In the genomic region with DNA sequence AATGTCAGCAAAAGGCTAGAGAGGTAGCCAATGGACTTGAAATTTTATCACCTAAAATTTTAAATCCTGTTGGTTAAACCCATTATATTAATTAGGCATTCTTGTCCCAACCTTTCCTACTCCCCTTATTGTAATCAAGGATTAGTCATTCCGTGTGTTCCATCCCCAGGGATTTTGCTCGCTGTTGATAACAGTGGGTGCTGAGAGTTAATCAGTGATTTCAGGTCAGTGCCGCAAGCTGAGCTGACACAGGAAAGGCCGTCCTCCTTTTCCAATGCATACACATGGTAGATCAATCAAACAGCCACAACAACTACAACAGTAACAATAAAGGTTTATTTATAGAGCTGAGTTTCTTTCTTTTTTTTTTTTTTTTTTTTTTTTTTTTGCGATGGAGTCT, we compare ENCODE assay signal across 20 cellular contexts.
"Had no signal": no experiment of that assay in that cellular context is flagged by ENCODE, and none has a peak within 500 bp of the region (broad histone marks: within the 10 kb centered on the region; RNA-seq: fewer than 3 reads in every experiment).

No MANE protein-coding gene starts in this region.

- H3K27me3 ChIP-seq: ovary, right atrium auricular region, right lobe of liver, tibial nerve, upper lobe of left lung, vagina had no signal

- H3K27ac ChIP-seq: left ventricle myocardium inferior, ovary, right atrium auricular region, right lobe of liver, tibial nerve, upper lobe of left lung, vagina had no signal

- H3K4me1 ChIP-seq: left ventricle myocardium inferior, right atrium auricular region, right lobe of liver, tibial nerve, upper lobe of left lung, vagina had no signal

- H3K4me2 ChIP-seq: smooth muscle cell had no signal

- DNase-seq: islet precursor cell; left ventricle myocardium inferior; midbrain; mucosa of descending colon; naive thymus-derived CD4-positive, alpha-beta T cell; ovary; right lobe of liver; stimulated activated CD4-positive, alpha-beta T cell treated with anti-CD3 and anti-CD28 coated beads, Interleukin-1b, Interleukin-23, amount 100 ng/mL, for 48 hours; stimulated activated CD4-positive, alpha-beta T cell treated with anti-CD3 and anti-CD28 coated beads, Interleukin-2, amount 100 ng/mL, for 48 hours; stimulated activated CD4-positive, alpha-beta T cell treated with anti-CD3 and anti-CD28 coated beads, Interleukin-4, amount 100 ng/mL, for 4 hours; stimulated activated CD8-positive, alpha-beta memory T cell treated with anti-CD3 and anti-CD28 coated beads, Interleukin-4, amount 100 ng/mL, for 48 hours; stimulated activated naive CD4-positive, alpha-beta T cell treated with Interleukin-2 at 50 U/mL for 16 hours; stimulated activated naive CD8-positive, alpha-beta T cell treated with anti-CD3 and anti-CD28 coated beads, Interleukin-15, amount 100 ng/mL, for 72 hours; substantia nigra; upper lobe of left lung had no signal

- H3K4me3 ChIP-seq: left ventricle myocardium inferior, lung, mucosa of descending colon, ovary, right atrium auricular region, right lobe of liver, smooth muscle cell, tibial nerve, upper lobe of left lung, vagina had no signal

- H3K36me3 ChIP-seq: left ventricle myocardium inferior, ovary, right atrium auricular region, right lobe of liver, tibial nerve, upper lobe of left lung, vagina had no signal
